29 cellular contexts compared by ENCODE assay signal in genomic region chr20:9535457-9535856, GRCh38. TPM values are rescaled to one million over a fixed set of nuclear protein-coding genes. Genes with fewer than 3 reads are reported as not detected.
"Had no signal": no experiment of that assay in that cellular context is flagged by ENCODE, and none has a peak within 500 bp of the region (broad histone marks: within the 10 kb centered on the region; RNA-seq: fewer than 3 reads in every experiment).

No MANE protein-coding gene starts in this region.

- H3K36me3 ChIP-seq: stomach, suprapubic skin, thoracic aorta, thyroid gland, tibial artery, tibial nerve, transverse colon, upper lobe of left lung, upper lobe of right lung, uterus, vagina had no signal

- H3K36me3 Mint-ChIP-seq: stimulated activated effector memory CD8-positive, alpha-beta T cell treated with anti-CD3 and anti-CD28 coated beads, Interleukin-12 subunit alpha, Interleukin-12 subunit beta, amount 100 ng/mL, for 72 hours; stimulated activated memory B cell treated with anti-CD40 and anti-IgM and Interleukin-4, amounts not matched to agents 10 μg/mL and 1 μg/mL and 100 μg/mL, for 72 hours; stimulated activated naive B cell treated with anti-CD40 and anti-IgM and Interleukin-4, amounts not matched to agents 10 μg/mL and 1 μg/mL and 100 μg/mL, for 72 hours; type B pancreatic cell had no signal

- DNase-seq: stimulated activated CD4-positive, alpha-beta T cell treated with anti-CD3 and anti-CD28 coated beads, Interleukin-2, amount 100 ng/mL, for 48 hours; stimulated activated CD4-positive, alpha-beta T cell treated with anti-CD3 and anti-CD28 coated beads, Interleukin-4, amount 100 ng/mL, for 1 hour; stimulated activated CD4-positive, alpha-beta T cell treated with anti-CD3 and anti-CD28 coated beads, Interleukin-4, amount 100 ng/mL, for 24 hours; stimulated activated CD4-positive, alpha-beta T cell treated with anti-CD3 and anti-CD28 coated beads, Interleukin-4, amount 100 ng/mL, for 4 hours; stimulated activated CD8-positive, alpha-beta memory T cell treated with anti-CD3 and anti-CD28 coated beads, Interleukin-4, amount 100 ng/mL, for 48 hours; stimulated activated naive B cell treated with anti-CD40 and anti-IgM and Interleukin-4, amounts not matched to agents 10 μg/mL and 1 μg/mL and 100 μg/mL, for 72 hours; stimulated activated naive CD4-positive, alpha-beta T cell; stimulated activated naive CD4-positive, alpha-beta T cell treated with Interleukin-2 at 50 U/mL for 16 hours; stimulated activated naive CD8-positive, alpha-beta T cell treated with anti-CD3 and anti-CD28 coated beads, Interleukin-15, amount 100 ng/mL, for 72 hours; stimulated activated naive CD8-positive, alpha-beta T cell treated with anti-CD3 and anti-CD28 coated beads, Interleukin-15, Interleukin-2, amounts not matched to agents 100 U/mL and 50 U/mL, for 24 hours; stomach; substantia nigra; testis; thyroid gland; tibial artery; transverse colon; trophoblast cell; upper lobe of left lung; upper lobe of right lung; uterus had no signal

- H3K9me3 ChIP-seq: stomach, suprapubic skin, testis, thoracic aorta, thyroid gland, tibial artery, tibial nerve, transverse colon, upper lobe of left lung, upper lobe of right lung, uterus, vagina had no signal

- ATAC-seq: stimulated activated effector memory CD8-positive, alpha-beta T cell treated with anti-CD3 and anti-CD28 coated beads, Interleukin-12 subunit alpha, Interleukin-12 subunit beta, amount 100 ng/mL, for 72 hours; stimulated activated memory B cell treated with anti-CD40 and anti-IgM and Interleukin-4, amounts not matched to agents 10 μg/mL and 1 μg/mL and 100 μg/mL, for 72 hours; stimulated activated naive B cell treated with anti-CD40 and anti-IgM and Interleukin-4, amounts not matched to agents 10 μg/mL and 1 μg/mL and 100 μg/mL, for 72 hours; stimulated activated naive CD8-positive, alpha-beta T cell treated with anti-CD3 and anti-CD28 coated beads, Interleukin-15, amount 100 ng/mL, for 72 hours; stimulated activated naive CD8-positive, alpha-beta T cell treated with anti-CD3 and anti-CD28 coated beads, Interleukin-15, Interleukin-2, amounts not matched to agents 100 U/mL and 50 U/mL, for 24 hours; upper lobe of right lung had no signal

- H3K27ac ChIP-seq: stomach, suprapubic skin, testis, thoracic aorta, thyroid gland, tibial artery, tibial nerve, transverse colon, upper lobe of left lung, upper lobe of right lung, uterus, vagina had no signal

- H3K27ac Mint-ChIP-seq: stimulated activated effector memory CD8-positive, alpha-beta T cell treated with anti-CD3 and anti-CD28 coated beads, Interleukin-12 subunit alpha, Interleukin-12 subunit beta, amount 100 ng/mL, for 72 hours; stimulated activated memory B cell treated with anti-CD40 and anti-IgM and Interleukin-4, amounts not matched to agents 10 μg/mL and 1 μg/mL and 100 μg/mL, for 72 hours; stimulated activated naive B cell treated with anti-CD40 and anti-IgM and Interleukin-4, amounts not matched to agents 10 μg/mL and 1 μg/mL and 100 μg/mL, for 72 hours; stimulated activated naive CD8-positive, alpha-beta T cell treated with anti-CD3 and anti-CD28 coated beads, Interleukin-15, amount 100 ng/mL, for 72 hours; stimulated activated naive CD8-positive, alpha-beta T cell treated with anti-CD3 and anti-CD28 coated beads, Interleukin-15, Interleukin-2, amounts not matched to agents 100 ng/mL and 50 ng/mL, for 24 hours; type B pancreatic cell had no signal

- H3K27me3 Mint-ChIP-seq: stimulated activated memory B cell treated with anti-CD40 and anti-IgM and Interleukin-4, amounts not matched to agents 10 μg/mL and 1 μg/mL and 100 μg/mL, for 72 hours; stimulated activated naive CD8-positive, alpha-beta T cell treated with anti-CD3 and anti-CD28 coated beads, Interleukin-15, amount 100 ng/mL, for 72 hours had no signal

- H3K27me3 ChIP-seq: stomach, suprapubic skin, testis, thyroid gland, tibial artery, tibial nerve, transverse colon, upper lobe of left lung, upper lobe of right lung, uterus, vagina had no signal

- H3K4me1 Mint-ChIP-seq: stimulated activated effector memory CD8-positive, alpha-beta T cell treated with anti-CD3 and anti-CD28 coated beads, Interleukin-12 subunit alpha, Interleukin-12 subunit beta, amount 100 ng/mL, for 72 hours; stimulated activated memory B cell treated with anti-CD40 and anti-IgM and Interleukin-4, amounts not matched to agents 10 μg/mL and 1 μg/mL and 100 μg/mL, for 72 hours; stimulated activated naive B cell treated with anti-CD40 and anti-IgM and Interleukin-4, amounts not matched to agents 10 μg/mL and 1 μg/mL and 100 μg/mL, for 72 hours; stimulated activated naive CD8-positive, alpha-beta T cell treated with anti-CD3 and anti-CD28 coated beads, Interleukin-15, amount 100 ng/mL, for 72 hours had no signal

- H3K4me3 ChIP-seq: stomach, suprapubic skin, testis, thoracic aorta, thyroid gland, tibial artery, tibial nerve, transverse colon, upper lobe of left lung, upper lobe of right lung, uterus, vagina had no signal

- H3K4me3 Mint-ChIP-seq: stimulated activated effector memory CD8-positive, alpha-beta T cell treated with anti-CD3 and anti-CD28 coated beads, Interleukin-12 subunit alpha, Interleukin-12 subunit beta, amount 100 ng/mL, for 72 hours; stimulated activated memory B cell treated with anti-CD40 and anti-IgM and Interleukin-4, amounts not matched to agents 10 μg/mL and 1 μg/mL and 100 μg/mL, for 72 hours; stimulated activated naive B cell treated with anti-CD40 and anti-IgM and Interleukin-4, amounts not matched to agents 10 μg/mL and 1 μg/mL and 100 μg/mL, for 72 hours; stimulated activated naive CD8-positive, alpha-beta T cell treated with anti-CD3 and anti-CD28 coated beads, Interleukin-15, amount 100 ng/mL, for 72 hours; stimulated activated naive CD8-positive, alpha-beta T cell treated with anti-CD3 and anti-CD28 coated beads, Interleukin-15, Interleukin-2, amounts not matched to agents 100 ng/mL and 50 ng/mL, for 24 hours; type B pancreatic cell had no signal

- H3K9me3 Mint-ChIP-seq: stimulated activated effector memory CD8-positive, alpha-beta T cell treated with anti-CD3 and anti-CD28 coated beads, Interleukin-12 subunit alpha, Interleukin-12 subunit beta, amount 100 ng/mL, for 72 hours; stimulated activated memory B cell treated with anti-CD40 and anti-IgM and Interleukin-4, amounts not matched to agents 10 μg/mL and 1 μg/mL and 100 μg/mL, for 72 hours; stimulated activated naive B cell treated with anti-CD40 and anti-IgM and Interleukin-4, amounts not matched to agents 10 μg/mL and 1 μg/mL and 100 μg/mL, for 72 hours; stimulated activated naive CD8-positive, alpha-beta T cell treated with anti-CD3 and anti-CD28 coated beads, Interleukin-15, amount 100 ng/mL, for 72 hours; stimulated activated naive CD8-positive, alpha-beta T cell treated with anti-CD3 and anti-CD28 coated beads, Interleukin-15, Interleukin-2, amounts not matched to agents 100 ng/mL and 50 ng/mL, for 24 hours; type B pancreatic cell had no signal

RNA-seq across cellular contexts. Expression of gene LAMP5, which starts 21.1 kb away (rescaled TPM):
- total RNA-seq: subcutaneous adipose tissue, thoracic aorta had no signal
